ENCODE assay signal across 8 cellular contexts in the genomic region with DNA sequence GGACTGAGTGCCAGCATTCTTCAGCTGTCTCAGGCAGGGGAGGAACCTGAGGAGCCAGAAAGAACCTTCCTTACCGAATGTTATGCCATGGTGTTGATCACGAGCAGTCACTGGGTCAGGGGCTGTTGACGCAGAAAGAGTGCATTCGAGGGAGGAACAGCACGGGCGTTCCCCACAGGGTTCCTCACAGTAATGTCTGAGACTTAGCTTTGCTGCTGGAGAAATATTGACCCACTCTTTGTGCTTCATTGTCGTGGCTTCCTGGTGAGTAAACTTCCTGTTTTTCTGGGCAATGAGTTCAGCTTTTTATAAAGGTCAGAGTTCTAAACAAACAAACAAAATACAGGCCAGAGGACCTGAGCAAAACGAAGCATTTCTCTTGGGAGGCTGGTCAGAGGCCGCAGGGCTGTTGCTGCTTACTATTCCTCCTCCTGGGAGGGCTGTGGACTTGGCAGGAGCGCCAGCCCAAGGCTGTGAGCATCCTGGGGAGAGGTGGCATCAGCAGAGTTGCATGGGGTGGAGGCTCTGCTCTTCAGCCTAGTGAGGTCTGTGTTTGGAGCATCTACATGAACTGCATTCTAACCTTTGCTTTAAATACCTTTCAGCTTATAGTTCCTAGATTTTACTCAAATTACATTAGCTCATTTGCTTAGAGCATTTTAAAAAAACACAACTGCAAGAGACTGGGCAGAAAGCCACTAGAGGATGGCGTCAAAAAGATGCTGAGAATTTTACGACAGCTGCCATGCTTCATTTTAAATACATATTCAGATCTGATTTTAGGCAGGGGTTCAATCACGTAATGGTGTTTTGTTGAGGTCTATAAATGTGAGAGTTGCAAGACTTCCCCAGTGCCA.
DNase-seq lines count a peak whose midpoint lies in the region; ATAC-seq and TF ChIP-seq lines count a peak whose summit lies in the region.

No MANE protein-coding gene starts in this region.

- peak overlapping the region in 8 of 11 experiments; percentile 5 to 43 (median 28); a peak in 7 of 22 replicates for H3K9ac ChIP-seq in BLaER1 treated with 17β-estradiol and CSF1 and Interleukin-3, amounts not matched to agents 10 nM and 100 nM

- H3K27ac ChIP-seq in BLaER1 treated with 17β-estradiol and CSF1 and Interleukin-3, amounts not matched to agents 10 nM and 100 nM: peak overlapping the region in 9 of 11 experiments; percentile 13 to 65 (median 42); a peak in 16 of 22 replicates
- H3K27ac ChIP-seq in adrenal gland (peak overlapping the region in 2 of 5 donors; percentile 66 to 78), lower lobe of right lung (no peak overlapping the region), esophagus muscularis mucosa (replicated peaks in 1 of 4) (no peak overlapping the region)

- H3K4me2 ChIP-seq in BLaER1 treated with 17β-estradiol and CSF1 and Interleukin-3, amounts not matched to agents 10 nM and 100 nM: peak overlapping the region; percentile 49 to 91 (median 65)

- TF ChIP-seq POLR2A in adrenal gland (IDR thresholded peaks at IDR 0.05): no peak
- no peak for TF ChIP-seq POLR2A in esophagus muscularis mucosa (IDR thresholded peaks at IDR 0.05; ENCODE audit: low read depth)
- no peak for TF ChIP-seq POLR2A in erythroblast (IDR thresholded peaks at IDR 0.05; ENCODE audit: low read length)

- peak; percentile 33 to 86 for ATAC-seq in lower lobe of right lung

- no peak for TF ChIP-seq EP300 in esophagus muscularis mucosa (IDR thresholded peaks at IDR 0.05)

- peaks cover 0 to 14% (median 0%) of the 10 kb centered on the region in 11 experiments; a peak in 1 of 22 replicates for H4K20me1 ChIP-seq in BLaER1 treated with 17β-estradiol and CSF1 and Interleukin-3, amounts not matched to agents 10 nM and 100 nM

- TF ChIP-seq CTCF in adrenal gland (IDR thresholded peaks at IDR 0.05) (no peak), lower lobe of right lung (IDR thresholded peaks at IDR 0.05) (no peak), esophagus muscularis mucosa (IDR thresholded peaks at IDR 0.05) (no peak)

- intact Hi-C loops in adrenal gland (cut with DNase I): no loop called here
- intact Hi-C loops in lower lobe of right lung (cut with DNase I): no loop called here
- intact Hi-C loops in esophagus muscularis mucosa (cut with DNase I): no loop called here

- DNase-seq in HT-29 (ENCODE audit: low spot score): peak; percentile 59
- DNase-seq in adrenal gland: peak in 6 of 7 donors; percentile 32 to 69 (median 39)
- DNase-seq in lower lobe of right lung: peak; percentile 57
- DNase-seq in AML-193 (lab: John Stamatoyannopoulos, UW): no peak
- no peak for DNase-seq in esophagus muscularis mucosa (ENCODE audit: extremely low spot score)
- no peak for DNase-seq in activated gamma-delta T cell (lab: John Stamatoyannopoulos, UW)
- DNase-seq in erythroblast (lab: John Stamatoyannopoulos, UW): no peak

- H3K4me1 ChIP-seq in BLaER1 treated with 17β-estradiol and CSF1 and Interleukin-3, amounts not matched to agents 10 nM and 100 nM: peaks cover 12 to 46% (median 14%) of the 10 kb centered on the region in 10 experiments
- H3K4me1 ChIP-seq in adrenal gland (replicated peaks in 1 of 2): peaks cover 11 to 16% of the 10 kb centered on the region in 2 donors
- peaks cover 7% of the 10 kb centered on the region for H3K4me1 ChIP-seq in lower lobe of right lung
- H3K4me1 ChIP-seq in esophagus muscularis mucosa: peaks cover 0 to 7% (median 0%) of the 10 kb centered on the region in 4 donors

- no peak overlapping the region for H3K4me3 ChIP-seq in BLaER1 treated with 17β-estradiol and CSF1 and Interleukin-3, amounts not matched to agents 10 nM and 100 nM
- H3K4me3 ChIP-seq in adrenal gland (no peak overlapping the region), lower lobe of right lung (no peak overlapping the region), esophagus muscularis mucosa (no peak overlapping the region)

- H3K36me3 ChIP-seq in BLaER1 treated with 17β-estradiol and CSF1 and Interleukin-3, amounts not matched to agents 10 nM and 100 nM: peaks cover 6 to 100% (median 17%) of the 10 kb centered on the region in 11 experiments; a peak in 19 of 22 replicates
- H3K36me3 ChIP-seq in adrenal gland (replicated peaks in 1 of 2): peaks cover 0 to 11% of the 10 kb centered on the region in 2 donors
- H3K36me3 ChIP-seq in lower lobe of right lung: peaks cover 17% of the 10 kb centered on the region
- H3K36me3 ChIP-seq in esophagus muscularis mucosa: peaks cover 0 to 53% (median 16%) of the 10 kb centered on the region in 4 donors

- peaks cover 0 to 14% (median 3%) of the 10 kb centered on the region in 11 experiments; a peak in 11 of 22 replicates for H3K9me3 ChIP-seq in BLaER1 treated with 17β-estradiol and CSF1 and Interleukin-3, amounts not matched to agents 10 nM and 100 nM (replicated peaks in 1 of 11)
- no peaks in the 10 kb centered on the region for H3K9me3 ChIP-seq in adrenal gland (replicated peaks in 1 of 3)
- H3K9me3 ChIP-seq in lower lobe of right lung: no peaks in the 10 kb centered on the region
- H3K9me3 ChIP-seq in esophagus muscularis mucosa: no peaks in the 10 kb centered on the region

- WGBS in adrenal gland, 4 donors: 56 to 66% (median 59%) methylated on average over 12 to 13 of the region's 13 CpGs
- 66% methylated on average over 12 of the region's 13 CpGs for WGBS in esophagus muscularis mucosa

- H3K27me3 ChIP-seq in BLaER1 treated with 17β-estradiol and CSF1 and Interleukin-3, amounts not matched to agents 10 nM and 100 nM: no peaks in the 10 kb centered on the region
- no peaks in the 10 kb centered on the region for H3K27me3 ChIP-seq in adrenal gland
- no peaks in the 10 kb centered on the region for H3K27me3 ChIP-seq in lower lobe of right lung (ENCODE audit: low read depth)
- H3K27me3 ChIP-seq in esophagus muscularis mucosa: no peaks in the 10 kb centered on the region

Comparison
In these comparisons a context has a peak if more than half of its experiments do, and no peak if none do; other contexts are left out.
1. H3K27ac ChIP-seq: peak in BLaER1 treated with 17β-estradiol and CSF1 and Interleukin-3, amounts not matched to agents 10 nM and 100 nM (9 of 11); none in lower lobe of right lung (single experiment) and esophagus muscularis mucosa (0 of 4).
2. DNase-seq: peak in HT-29 (single experiment), adrenal gland (6 of 7) and lower lobe of right lung (single experiment); none in AML-193 (0 of 2), esophagus muscularis mucosa (single experiment), activated gamma-delta T cell (single experiment) and erythroblast (0 of 2).